In the genomic region with DNA sequence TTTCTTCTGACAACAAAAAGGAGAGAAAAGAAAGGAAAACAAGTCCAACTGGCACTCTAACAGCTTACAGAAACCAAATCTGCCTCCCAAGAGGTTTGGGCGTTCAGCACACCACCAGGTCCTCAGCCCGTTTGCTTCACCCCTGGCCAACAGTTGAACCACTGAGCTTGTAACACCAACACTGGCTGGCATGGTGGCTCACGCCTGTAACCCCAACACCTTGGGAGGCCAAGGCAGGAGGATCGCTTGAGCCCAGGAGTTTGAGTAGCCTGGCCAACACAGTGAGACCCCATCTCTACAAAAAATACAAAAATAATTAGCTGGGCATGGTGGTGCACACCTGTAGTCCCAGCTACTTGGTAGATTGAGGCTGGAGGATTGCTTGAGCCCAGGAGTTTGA, we compare ENCODE assay signal across 11 cellular contexts. TPM values are rescaled to one million over a fixed set of nuclear protein-coding genes. Genes with fewer than 3 reads are reported as not detected.
DNase-seq lines count a peak whose midpoint lies in the region; ATAC-seq and TF ChIP-seq lines count a peak whose summit lies in the region.
"Had no signal": no experiment of that assay in that cellular context is flagged by ENCODE, and none has a peak within 500 bp of the region (broad histone marks: within the 10 kb centered on the region; RNA-seq: fewer than 3 reads in every experiment).

No MANE protein-coding gene starts in this region.

- peak overlapping the region; percentile 94 for H3K27ac Mint-ChIP-seq in activated CD4-positive, alpha-beta T cell treated with anti-CD3 and anti-CD28 coated beads for 36 hours
- H3K27ac Mint-ChIP-seq in endothelial cell (ENCODE audit: unreplicated experiment) = no peak overlapping the region
- H3K27ac Mint-ChIP-seq in stimulated activated effector memory CD8-positive, alpha-beta T cell treated with anti-CD3 and anti-CD28 coated beads, Interleukin-12 subunit alpha, Interleukin-12 subunit beta, amount 100 ng/mL, for 72 hours = peak overlapping the region; percentile 90

- peaks cover 48% of the 10 kb centered on the region for H3K4me1 ChIP-seq in left ventricle myocardium inferior

- peaks cover 32% of the 10 kb centered on the region for H3K36me3 Mint-ChIP-seq in activated CD4-positive, alpha-beta T cell treated with anti-CD3 and anti-CD28 coated beads for 36 hours (ENCODE audit: low read depth)
- H3K36me3 Mint-ChIP-seq in endothelial cell (ENCODE audit: low read depth, unreplicated experiment) = peaks cover 3% of the 10 kb centered on the region
- peaks cover 70% of the 10 kb centered on the region for H3K36me3 Mint-ChIP-seq in stimulated activated effector memory CD8-positive, alpha-beta T cell treated with anti-CD3 and anti-CD28 coated beads, Interleukin-12 subunit alpha, Interleukin-12 subunit beta, amount 100 ng/mL, for 72 hours

- TF ChIP-seq CTCF in endothelial cell (IDR thresholded peaks at IDR 0.05; ENCODE audit: unreplicated experiment) = no peak
- no peak for TF ChIP-seq CTCF in left ventricle myocardium inferior (IDR thresholded peaks at IDR 0.05; ENCODE audit: borderline replicate concordance)

- no peak overlapping the region for H3K27ac ChIP-seq in left ventricle myocardium inferior (replicated peaks)

- no peak for DNase-seq in activated CD4-positive, alpha-beta T cell treated with anti-CD3 and anti-CD28 coated beads for 36 hours
- DNase-seq in activated CD4-positive, alpha-beta T cell treated with anti-CD3 and anti-CD28 coated beads for 1 hour = no peak
- DNase-seq in RPMI8226 (peak; percentile 29), endothelial cell (ENCODE audit: low spot score) (no peak), GDM1 (lab: John Stamatoyannopoulos, UW) (no peak), left ventricle myocardium inferior (no peak)
- no peak for DNase-seq in stimulated activated effector memory CD8-positive, alpha-beta T cell treated with anti-CD3 and anti-CD28 coated beads, Interleukin-12 subunit alpha, Interleukin-12 subunit beta, amount 100 ng/mL, for 72 hours (ENCODE audit: low spot score in 2 of 2)
- DNase-seq: activated CD4-positive, CD25-positive, alpha-beta regulatory T cell treated with anti-CD3 and anti-CD28 coated beads, Interleukin-2, amount 50 U/mL, for 72 hours; NCI-H1694 treated with DMSO at 0.1 percent for 48 hours; PC-3 had no signal

- H3K27me3 ChIP-seq in left ventricle myocardium inferior (ENCODE audit: low read depth) = peaks cover 83% of the 10 kb centered on the region

- intact Hi-C loops in activated CD4-positive, alpha-beta T cell treated with anti-CD3 and anti-CD28 coated beads for 36 hours (cut with DNase I, micrococcal nuclease) = loop anchor here in 1 of 2 experiments (5.0 kb wide), 1 partner anchor 46 kb away; no protein-coding TSS in a partner anchor
- intact Hi-C loops in left ventricle myocardium inferior (cut with micrococcal nuclease) = no loop called here

- POLR2A ChIA-PET in activated CD4-positive, alpha-beta T cell treated with anti-CD3 and anti-CD28 coated beads for 36 hours (lab: Charles Lee) = interaction anchor here (1.1 to 2.8 kb wide), 5 partner anchors 13 to 47 kb away, joined by 4 to 8 read pairs (median 4); a partner anchor contains a TSS

- no peaks in the 10 kb centered on the region for H3K36me3 ChIP-seq in left ventricle myocardium inferior

- peak overlapping the region; percentile 71 for H3K4me3 Mint-ChIP-seq in activated CD4-positive, alpha-beta T cell treated with anti-CD3 and anti-CD28 coated beads for 36 hours
- H3K4me3 Mint-ChIP-seq in endothelial cell (ENCODE audit: unreplicated experiment) = peak overlapping the region; percentile 11
- peak overlapping the region; percentile 96 for H3K4me3 Mint-ChIP-seq in stimulated activated effector memory CD8-positive, alpha-beta T cell treated with anti-CD3 and anti-CD28 coated beads, Interleukin-12 subunit alpha, Interleukin-12 subunit beta, amount 100 ng/mL, for 72 hours

- H3K4me1 Mint-ChIP-seq in activated CD4-positive, alpha-beta T cell treated with anti-CD3 and anti-CD28 coated beads for 36 hours = peaks cover 94% of the 10 kb centered on the region
- peaks cover 59% of the 10 kb centered on the region for H3K4me1 Mint-ChIP-seq in endothelial cell (ENCODE audit: unreplicated experiment)
- peaks cover 92% of the 10 kb centered on the region for H3K4me1 Mint-ChIP-seq in stimulated activated effector memory CD8-positive, alpha-beta T cell treated with anti-CD3 and anti-CD28 coated beads, Interleukin-12 subunit alpha, Interleukin-12 subunit beta, amount 100 ng/mL, for 72 hours

- no peaks in the 10 kb centered on the region for H3K9me3 ChIP-seq in left ventricle myocardium inferior (replicated peaks)

- H3K27me3 Mint-ChIP-seq in activated CD4-positive, alpha-beta T cell treated with anti-CD3 and anti-CD28 coated beads for 36 hours = no peaks in the 10 kb centered on the region
- H3K27me3 Mint-ChIP-seq in endothelial cell (ENCODE audit: unreplicated experiment) = peaks cover 11% of the 10 kb centered on the region

- CTCF ChIA-PET in activated CD4-positive, alpha-beta T cell treated with anti-CD3 and anti-CD28 coated beads for 36 hours (lab: Charles Lee) = interaction anchor here (0.7 to 2.3 kb wide), 19 partner anchors 8 to 201 kb away, joined by 3 to 11 read pairs (median 4); no protein-coding TSS in a partner anchor

- no peak overlapping the region for H3K4me3 ChIP-seq in left ventricle myocardium inferior

- no peak for ATAC-seq in activated CD4-positive, alpha-beta T cell treated with anti-CD3 and anti-CD28 coated beads for 36 hours
- no peak for ATAC-seq in stimulated activated effector memory CD8-positive, alpha-beta T cell treated with anti-CD3 and anti-CD28 coated beads, Interleukin-12 subunit alpha, Interleukin-12 subunit beta, amount 100 ng/mL, for 72 hours
- no peak for ATAC-seq in GM19455 (IDR thresholded peaks at IDR 0.05; ENCODE audit: unreplicated experiment)
- ATAC-seq: PC-3 had no signal

- no peaks in the 10 kb centered on the region for H3K9me3 Mint-ChIP-seq in activated CD4-positive, alpha-beta T cell treated with anti-CD3 and anti-CD28 coated beads for 36 hours (ENCODE audit: low read depth)
- no peaks in the 10 kb centered on the region for H3K9me3 Mint-ChIP-seq in endothelial cell (ENCODE audit: unreplicated experiment)
- H3K9me3 Mint-ChIP-seq in stimulated activated effector memory CD8-positive, alpha-beta T cell treated with anti-CD3 and anti-CD28 coated beads, Interleukin-12 subunit alpha, Interleukin-12 subunit beta, amount 100 ng/mL, for 72 hours = no peaks in the 10 kb centered on the region

RNA-seq across cellular contexts. Expression of a gene that starts 19.4 kb away (rescaled TPM):
- total RNA-seq in activated CD4-positive, alpha-beta T cell treated with anti-CD3 and anti-CD28 coated beads for 36 hours = 10 to 100 TPM; 73.7 to 82.8 TPM
- total RNA-seq in endothelial cell (ENCODE audit: unreplicated experiment) (48.2 TPM), left ventricle myocardium inferior (2.8 TPM)

Comparison
In these comparisons a context has a peak if more than half of its experiments do, and no peak if none do; other contexts are left out.
1. H3K4me3 Mint-ChIP-seq: peak in every context shown above with its lines; median percentile 96 in stimulated activated effector memory CD8-positive, alpha-beta T cell treated with anti-CD3 and anti-CD28 coated beads, Interleukin-12 subunit alpha, Interleukin-12 subunit beta, amount 100 ng/mL, for 72 hours; 71 in activated CD4-positive, alpha-beta T cell treated with anti-CD3 and anti-CD28 coated beads for 36 hours; 11 in endothelial cell.
2. RNA of a gene that starts 19.4 kb away (total RNA-seq): 73.7 to 82.8 TPM in activated CD4-positive, alpha-beta T cell treated with anti-CD3 and anti-CD28 coated beads for 36 hours and 48.2 TPM in endothelial cell (single experiment); 2.8 TPM in left ventricle myocardium inferior (single experiment); every median in the first group is over 10 times any median in the second.